ENCODE assay signal across 17 cellular contexts in genomic region chr6:149830731-149831379, GRCh38. TPM values are rescaled to one million over a fixed set of nuclear protein-coding genes. Genes with fewer than 3 reads are reported as not detected.
DNase-seq lines count a peak whose midpoint lies in the region; ATAC-seq and TF ChIP-seq lines count a peak whose summit lies in the region.
"Had no signal": no experiment of that assay in that cellular context is flagged by ENCODE, and none has a peak within 500 bp of the region (broad histone marks: within the 10 kb centered on the region; RNA-seq: fewer than 3 reads in every experiment).

No MANE protein-coding gene starts in this region.

- no peak overlapping the region for H3K18ac ChIP-seq in mesenchymal stem cell (ENCODE audit: low read depth in 1 of 2, low read length in 2 of 2)

- no peak overlapping the region for H2BK12ac ChIP-seq in mesenchymal stem cell (ENCODE audit: low read length in 2 of 2)

- no peaks in the 10 kb centered on the region for H3K36me3 ChIP-seq in breast epithelium
- peaks cover 3% of the 10 kb centered on the region for H3K36me3 ChIP-seq in mammary epithelial cell (ENCODE audit: insufficient read depth, low read length)
- peaks cover 5 to 47% of the 10 kb centered on the region in 2 experiments for H3K36me3 ChIP-seq in mesenchymal stem cell (ENCODE audit: control insufficient read depth in 1 of 2, insufficient read depth in 2 of 2, low read depth in 1 of 2, low read length in 2 of 2)

- H3K27me3 ChIP-seq in breast epithelium, result no peaks in the 10 kb centered on the region
- H3K27me3 ChIP-seq in mammary epithelial cell (ENCODE audit: insufficient read depth, low read length), result no peaks in the 10 kb centered on the region
- no peaks in the 10 kb centered on the region for H3K27me3 ChIP-seq in mesenchymal stem cell (ENCODE audit: control insufficient read depth in 1 of 2, insufficient read depth in 1 of 2, low read length in 2 of 2)

- no peak overlapping the region for H2BK120ac ChIP-seq in mesenchymal stem cell (ENCODE audit: low read depth, low read length)

- no peak overlapping the region for H3K23ac ChIP-seq in mesenchymal stem cell (ENCODE audit: low read length in 2 of 2)

- H3K4me1 ChIP-seq in breast epithelium (no peaks in the 10 kb centered on the region), mammary epithelial cell (ENCODE audit: insufficient read depth, low read length) (peaks cover 21% of the 10 kb centered on the region), mesenchymal stem cell (ENCODE audit: control insufficient read depth, insufficient read depth, low read depth, low read length) (peaks cover 2% of the 10 kb centered on the region)

- in situ Hi-C loops in mammary epithelial cell (cut with MboI; ENCODE audit: low sequenced_read_pairs in 2 of 2), result loop anchor here in 1 of 2 donors (25.0 kb wide), 1 partner anchor 181 kb away; no protein-coding TSS in a partner anchor

- H4K8ac ChIP-seq in mesenchymal stem cell (ENCODE audit: low read length), result no peak overlapping the region

- WGBS in mammary epithelial cell (ENCODE audit: low coverage, missing lambda C conversion rate), result 73% methylated on average over 8 of the region's 8 CpGs
- 97% methylated on average over 5 of the region's 8 CpGs for WGBS in mesenchymal stem cell

- no peak overlapping the region for H3K4ac ChIP-seq in mesenchymal stem cell (ENCODE audit: low read depth in 1 of 2, low read length in 2 of 2)

- H2AFZ ChIP-seq in mammary epithelial cell (ENCODE audit: low read depth, low read length) (peak overlapping the region; percentile 57), mesenchymal stem cell (ENCODE audit: low read depth, low read length) (no peak overlapping the region)

- peaks cover 57% of the 10 kb centered on the region for H3K36me3 Mint-ChIP-seq in MCF 10A (ENCODE audit: insufficient read depth, unreplicated experiment)
- H3K36me3 Mint-ChIP-seq: activated naive CD8-positive, alpha-beta T cell treated with anti-CD3 and anti-CD28 coated beads, Interleukin-2, amount 10 ng/mL, durations not matched to agents 7 days and 5 days; natural killer cell had no signal

- DNase-seq in breast epithelium (ENCODE audit: low spot score in 2 of 2) (no peak), MCF 10A (ENCODE audit: unreplicated experiment) (no peak), mammary epithelial cell (no peak), mesenchymal stem cell (peak; percentile 39)
- no peak for DNase-seq in activated effector memory CD4-positive, alpha-beta T cell treated with Interleukin-2 at 50 U/mL for 16 hours
- DNase-seq: activated CD8-positive, alpha-beta memory T cell treated with anti-CD3 and anti-CD28 coated beads, Interleukin-2, amount 50 U/mL, for 48 hours; activated naive CD8-positive, alpha-beta T cell treated with anti-CD3 and anti-CD28 coated beads, Interleukin-2, amount 10 ng/mL, durations not matched to agents 7 days and 5 days; effector CD4-positive, alpha-beta T cell; left colon; natural killer cell; SK-N-SH; WERI-Rb-1 had no signal

- no peak overlapping the region for H2AK5ac ChIP-seq in mesenchymal stem cell (ENCODE audit: low read length, severe bottlenecking)

- no peaks in the 10 kb centered on the region for H3K79me1 ChIP-seq in mesenchymal stem cell (replicated peaks; ENCODE audit: low read length, poor library complexity, severe bottlenecking)

- CTCF ChIA-PET in MCF 10A (lab: Yijun Ruan, JAX), result interaction anchor here (0.5 to 2.4 kb wide), 4 partner anchors 9 to 131 kb away, joined by 3 to 10 read pairs (median 6); no protein-coding TSS in a partner anchor
- CTCF ChIA-PET in mammary epithelial cell (lab: Charles Lee; ENCODE audit: low non-redundant PET), result no interaction called here

- H3K79me2 ChIP-seq in mammary epithelial cell (ENCODE audit: insufficient read depth, low read length), result no peaks in the 10 kb centered on the region

- no peaks in the 10 kb centered on the region for H3K9me3 ChIP-seq in breast epithelium
- H3K9me3 ChIP-seq in mammary epithelial cell (replicated peaks; ENCODE audit: insufficient read depth, low read length), result no peaks in the 10 kb centered on the region
- H3K9me3 ChIP-seq in mesenchymal stem cell (ENCODE audit: control insufficient read depth, low read length), result no peaks in the 10 kb centered on the region
- H3K9me3 ChIP-seq: A549, SK-N-SH had no signal

- no peaks in the 10 kb centered on the region for H3K9me3 Mint-ChIP-seq in MCF 10A (ENCODE audit: unreplicated experiment)
- H3K9me3 Mint-ChIP-seq: activated naive CD8-positive, alpha-beta T cell treated with anti-CD3 and anti-CD28 coated beads, Interleukin-2, amount 10 ng/mL, durations not matched to agents 7 days and 5 days; natural killer cell had no signal

- H3K9ac ChIP-seq in mammary epithelial cell (ENCODE audit: insufficient read depth, low read length) (peak overlapping the region; percentile 16), mesenchymal stem cell (ENCODE audit: low read length) (peak overlapping the region; percentile 76)
- H3K9ac ChIP-seq: SK-N-SH had no signal

- H4K91ac ChIP-seq in mesenchymal stem cell (ENCODE audit: low read length), result no peak overlapping the region

- POLR2A ChIA-PET in MCF 10A (lab: Yijun Ruan, JAX), result interaction anchor here (1.2 to 3.0 kb wide), 2 partner anchors 12 to 26 kb away, joined by 4 to 7 read pairs; no protein-coding TSS in a partner anchor

- intact Hi-C loops in breast epithelium (cut with DNase I; ENCODE audit: low total_unique reads) (no loop called here), MCF 10A (cut with micrococcal nuclease) (no loop called here), mammary epithelial cell (cut with micrococcal nuclease) (loop anchor here (10.0 kb wide), 1 partner anchor 106 kb away; no protein-coding TSS in a partner anchor)

- H3K27ac ChIP-seq in breast epithelium, result peak overlapping the region; percentile 65 to 66
- peak overlapping the region; percentile 55 for H3K27ac ChIP-seq in mammary epithelial cell (ENCODE audit: insufficient read depth, low read depth, low read length)
- H3K27ac ChIP-seq in mesenchymal stem cell (ENCODE audit: low read length, poor library complexity, severe bottlenecking), result no peak overlapping the region
- H3K27ac ChIP-seq: A549, WERI-Rb-1 had no signal

- H3K4me1 Mint-ChIP-seq in MCF 10A (ENCODE audit: insufficient read depth, unreplicated experiment), result no peaks in the 10 kb centered on the region
- H3K4me1 Mint-ChIP-seq: natural killer cell had no signal

- peak overlapping the region in 2 of 3 donors; percentile 15 to 26 for H3K4me3 ChIP-seq in breast epithelium
- H3K4me3 ChIP-seq in mammary epithelial cell (replicated peaks in 1 of 3; ENCODE audit: insufficient read depth in 1 of 3, low read depth in 2 of 3, low read length in 3 of 3), result no peak overlapping the region
- peak overlapping the region in 1 of 2 experiments; percentile 44 for H3K4me3 ChIP-seq in mesenchymal stem cell (ENCODE audit: insufficient read depth in 1 of 2, low read depth in 1 of 2, low read length in 2 of 2)
- H3K4me3 ChIP-seq: A549, skin epidermis had no signal

- H3K14ac ChIP-seq in mesenchymal stem cell (ENCODE audit: low read length in 2 of 2), result no peak overlapping the region

- H3K27me3 Mint-ChIP-seq in MCF 10A (ENCODE audit: insufficient read depth, unreplicated experiment), result no peaks in the 10 kb centered on the region

- BruUV-seq in MCF 10A (replicated peaks; lab: Mats Ljungman, UMichigan), result no TSS peak
- BruUV-seq in mammary epithelial cell (replicated peaks; lab: Mats Ljungman, UMichigan), result no TSS peak

- TF ChIP-seq CTCF in breast epithelium (IDR thresholded peaks at IDR 0.05) (no peak), MCF 10A (IDR thresholded peaks at IDR 0.05; ENCODE audit: unreplicated experiment) (no peak), mammary epithelial cell (conservative IDR thresholded peaks at IDR 0.05 in 1 of 2, IDR thresholded peaks at IDR 0.05 in 1 of 2; ENCODE audit: extremely low read depth in 1 of 2, insufficient read depth in 1 of 2, low read depth in 1 of 2, low read length in 2 of 2) (no peak)

- H3K27ac Mint-ChIP-seq in MCF 10A (ENCODE audit: low read depth, unreplicated experiment), result no peak overlapping the region
- H3K27ac Mint-ChIP-seq: activated naive CD8-positive, alpha-beta T cell treated with anti-CD3 and anti-CD28 coated beads, Interleukin-2, amount 10 ng/mL, durations not matched to agents 7 days and 5 days; natural killer cell had no signal

- dilution Hi-C loops in mammary epithelial cell (cut with HindIII; ENCODE audit: low sequenced_read_pairs), result no loop called here

- ATAC-seq in HG02588 (IDR thresholded peaks at IDR 0.05; ENCODE audit: unreplicated experiment) (no peak), esophagus mucosa (no peak), GM18909 (IDR thresholded peaks at IDR 0.05; ENCODE audit: poor library complexity, unreplicated experiment) (no peak)
- ATAC-seq: A549, left colon, natural killer cell had no signal

- no peak overlapping the region for H2BK5ac ChIP-seq in mesenchymal stem cell (ENCODE audit: low read depth, low read length, poor library complexity, severe bottlenecking)

- H3K4me2 ChIP-seq in mammary epithelial cell (ENCODE audit: insufficient read depth, low read depth, low read length) (peak overlapping the region; percentile 17), mesenchymal stem cell (ENCODE audit: low read length, poor library complexity, severe bottlenecking) (no peak overlapping the region)
- H3K4me2 ChIP-seq: A549, SK-N-SH had no signal

- no peak overlapping the region for H2BK15ac ChIP-seq in mesenchymal stem cell (ENCODE audit: low read depth, poor library complexity, severe bottlenecking)

- no peaks in the 10 kb centered on the region for H4K20me1 ChIP-seq in mammary epithelial cell (ENCODE audit: insufficient read depth, low read length)

- H3K4me3 Mint-ChIP-seq in MCF 10A (ENCODE audit: unreplicated experiment), result no peak overlapping the region
- H3K4me3 Mint-ChIP-seq: activated naive CD8-positive, alpha-beta T cell treated with anti-CD3 and anti-CD28 coated beads, Interleukin-2, amount 10 ng/mL, durations not matched to agents 7 days and 5 days; natural killer cell had no signal

- no peak for TF ChIP-seq POLR2A in breast epithelium (IDR thresholded peaks at IDR 0.05)

RNA-seq across cellular contexts. Expression of gene LRP11, which starts 33.3 kb away (rescaled TPM):
- 10 to 100 TPM; 30.6 to 44.9 (median 35.8) TPM for total RNA-seq in breast epithelium
- total RNA-seq in MCF 10A (2022), result 38.1 and 46.1 TPM in 2 replicates
- total RNA-seq in mammary epithelial cell, result 10 to 100 TPM; 67.5 to 71.3 TPM
- 35.9 TPM for polyA plus RNA-seq in mammary epithelial cell
- polyA minus RNA-seq in mammary epithelial cell, result 57.5 TPM
- polyA plus RNA-seq in mesenchymal stem cell (2013, experiment 1 of 2), result 47.8 TPM
- 47.1 TPM for polyA plus RNA-seq in mesenchymal stem cell (2013, experiment 2 of 2)
- total RNA-seq in esophagus mucosa, result 41.8 TPM

Comparison
In these comparisons a context has a peak if more than half of its experiments do, and no peak if none do; other contexts are left out.
1. H3K4me3 ChIP-seq: peak in breast epithelium (2 of 3); none in mammary epithelial cell (0 of 3).